In the genomic region with DNA sequence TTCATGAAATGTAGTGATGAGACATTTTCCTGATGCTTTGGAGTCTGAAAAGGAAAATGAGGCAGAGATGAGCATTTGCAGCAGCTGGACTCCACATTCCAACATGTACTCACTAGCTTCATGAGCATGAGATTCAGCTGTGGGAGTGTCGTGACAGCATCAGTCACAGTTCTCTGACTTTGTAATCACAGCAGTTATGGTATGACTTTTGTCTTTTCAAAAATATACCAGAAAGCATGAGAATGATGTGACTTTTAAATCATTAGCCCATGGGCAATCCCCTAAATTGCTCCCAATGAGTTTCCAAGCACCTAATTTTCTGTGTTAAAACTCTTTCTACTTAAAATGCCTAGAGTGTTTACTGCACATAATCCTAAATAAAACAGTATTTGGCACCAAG, we compare ENCODE assay signal across 21 cellular contexts. TPM values are rescaled to one million over a fixed set of nuclear protein-coding genes. Genes with fewer than 3 reads are reported as not detected.
DNase-seq lines count a peak whose midpoint lies in the region; ATAC-seq and TF ChIP-seq lines count a peak whose summit lies in the region.
"Had no signal": no experiment of that assay in that cellular context is flagged by ENCODE, and none has a peak within 500 bp of the region (broad histone marks: within the 10 kb centered on the region; RNA-seq: fewer than 3 reads in every experiment).

No MANE protein-coding gene starts in this region.

- H3K27me3 ChIP-seq in GM06990 (replicated peaks; ENCODE audit: control insufficient read depth, insufficient read depth, low read length) (no peaks in the 10 kb centered on the region), lower lobe of right lung (ENCODE audit: low read depth) (no peaks in the 10 kb centered on the region)
- H3K27me3 ChIP-seq: esophagus squamous epithelium had no signal

- no peaks in the 10 kb centered on the region for H3K9me3 ChIP-seq in lower lobe of right lung
- H3K9me3 ChIP-seq: esophagus squamous epithelium had no signal

- no peak overlapping the region for H3K27ac ChIP-seq in lower lobe of right lung
- H3K27ac ChIP-seq: esophagus squamous epithelium had no signal

- peak; percentile 57 for DNase-seq in GM06990 (ENCODE audit: extremely low read depth, insufficient read length)
- DNase-seq in DMS 273 (lab: John Stamatoyannopoulos, UW; ENCODE audit: unreplicated experiment), result no peak
- DNase-seq in lower lobe of right lung, result no peak
- DNase-seq: activated CD8-positive, alpha-beta T cell treated with anti-CD3 and anti-CD28 coated beads, Interleukin-2, amount 10 ng/mL, durations not matched to agents 7 days and 5 days; DMS53; effector CD4-positive, alpha-beta T cell; esophagus squamous epithelium; head of caudate nucleus; immature natural killer cell; mammary epithelial cell; naive thymus-derived CD8-positive, alpha-beta T cell; NCI-H1436; posterior cingulate gyrus; stimulated activated naive CD4-positive, alpha-beta T cell treated with Interleukin-2 at 50 U/mL for 16 hours; trophoblast cell had no signal

- TF ChIP-seq CTCF in GM06990 (IDR thresholded peaks at IDR 0.05; ENCODE audit: insufficient read depth, low read length, poor library complexity, severe bottlenecking) (no peak), lower lobe of right lung (IDR thresholded peaks at IDR 0.05) (no peak)

- intact Hi-C loops in lower lobe of right lung (cut with DNase I), result no loop called here

- H3K4me3 ChIP-seq in GM06990 (replicated peaks; ENCODE audit: low read depth, low read length) (no peak overlapping the region), lower lobe of right lung (no peak overlapping the region)
- H3K4me3 ChIP-seq: esophagus squamous epithelium, GM23338 had no signal

- H3K4me1 ChIP-seq in lower lobe of right lung, result no peaks in the 10 kb centered on the region
- H3K4me1 ChIP-seq: esophagus squamous epithelium had no signal

- ATAC-seq in GM18909 (IDR thresholded peaks at IDR 0.05; ENCODE audit: poor library complexity, unreplicated experiment) (peak; percentile 51), HG02588 (IDR thresholded peaks at IDR 0.05; ENCODE audit: unreplicated experiment) (peak; percentile 59), HG03378 (IDR thresholded peaks at IDR 0.05; ENCODE audit: unreplicated experiment) (peak; percentile 63), GM21515 (IDR thresholded peaks at IDR 0.05; ENCODE audit: unreplicated experiment) (no peak), GM19397 (IDR thresholded peaks at IDR 0.05; ENCODE audit: unreplicated experiment) (no peak), lower lobe of right lung (no peak)
- ATAC-seq: activated CD8-positive, alpha-beta T cell treated with anti-CD3 and anti-CD28 coated beads, Interleukin-2, amount 10 ng/mL, durations not matched to agents 7 days and 5 days; GM23338; naive thymus-derived CD8-positive, alpha-beta T cell had no signal

- H3K36me3 ChIP-seq in GM06990 (ENCODE audit: control insufficient read depth, insufficient read depth, low read length) (no peaks in the 10 kb centered on the region), lower lobe of right lung (no peaks in the 10 kb centered on the region)
- H3K36me3 ChIP-seq: esophagus squamous epithelium had no signal

RNA-seq across cellular contexts. Expression of a gene that starts 18.2 kb away (rescaled TPM):
- 34.9 TPM for total RNA-seq in lower lobe of right lung

Comparison
In these comparisons a context has a peak if more than half of its experiments do, and no peak if none do; other contexts are left out.
1. ATAC-seq: peak in GM18909 (single experiment), HG02588 (single experiment) and HG03378 (single experiment); none in GM21515 (single experiment), GM19397 (single experiment) and lower lobe of right lung (0 of 2).